In the genomic region with DNA sequence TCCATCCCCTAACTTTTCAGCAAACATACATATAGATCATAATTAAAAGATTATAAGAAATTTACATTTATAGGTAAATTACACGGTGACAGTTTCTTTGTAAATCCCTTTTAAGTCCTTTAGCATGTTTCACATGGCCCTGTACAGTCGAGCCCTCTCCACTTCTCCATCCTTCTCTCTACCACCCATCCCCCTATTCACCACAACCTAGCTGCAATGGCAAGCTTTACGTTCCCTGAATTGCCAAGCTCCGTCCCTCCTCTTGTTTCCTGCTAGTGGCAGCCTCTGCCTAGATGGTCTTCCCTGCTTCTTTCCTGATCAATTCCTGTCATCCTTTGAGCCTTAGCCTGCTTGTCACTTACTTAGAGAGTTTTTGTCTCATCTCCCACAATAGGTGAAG, we compare ENCODE assay signal across 19 cellular contexts.
DNase-seq lines count a peak whose midpoint lies in the region; ATAC-seq and TF ChIP-seq lines count a peak whose summit lies in the region.
"Had no signal": no experiment of that assay in that cellular context is flagged by ENCODE, and none has a peak within 500 bp of the region (broad histone marks: within the 10 kb centered on the region; RNA-seq: fewer than 3 reads in every experiment).

No MANE protein-coding gene starts in this region.

- H3K4me1 ChIP-seq in right cardiac atrium (ENCODE audit: control insufficient read depth, insufficient read depth, low read length) (no peaks in the 10 kb centered on the region), mononuclear cell (ENCODE audit: insufficient read depth, low read length) (peaks cover 51% of the 10 kb centered on the region), thoracic aorta (ENCODE audit: control insufficient read depth in 1 of 2, low read depth in 2 of 2) (no peaks in the 10 kb centered on the region)
- H3K4me1 ChIP-seq: body of pancreas had no signal

- intact Hi-C loops in left ventricle myocardium superior (cut with micrococcal nuclease) = no loop called here
- intact Hi-C loops in right cardiac atrium (cut with DNase I) = no loop called here

- TF ChIP-seq CTCF in thoracic aorta (IDR thresholded peaks at IDR 0.05) = no peak

- no peak overlapping the region for H3K27ac ChIP-seq in right cardiac atrium (ENCODE audit: low read length)
- no peak overlapping the region for H3K27ac ChIP-seq in thoracic aorta

- H3K4me3 ChIP-seq in right cardiac atrium (ENCODE audit: low read length) = no peak overlapping the region
- peak overlapping the region; percentile 65 for H3K4me3 ChIP-seq in mononuclear cell (ENCODE audit: low read length)
- H3K4me3 ChIP-seq in thoracic aorta = peak overlapping the region; percentile 56
- H3K4me3 ChIP-seq: body of pancreas had no signal

- H3K9me3 ChIP-seq in right cardiac atrium (ENCODE audit: control insufficient read depth, low read length) (no peaks in the 10 kb centered on the region), mononuclear cell (ENCODE audit: low read depth, low read length) (no peaks in the 10 kb centered on the region), thoracic aorta (no peaks in the 10 kb centered on the region)
- H3K9me3 ChIP-seq: body of pancreas, Caco-2 had no signal

- no peak for DNase-seq in left ventricle myocardium superior
- no peak for DNase-seq in right cardiac atrium
- DNase-seq in thoracic aorta (ENCODE audit: low spot score) = no peak
- DNase-seq in cerebellum (ENCODE audit: low spot score) = no peak
- DNase-seq in T-helper 1 cell = no peak
- DNase-seq: activated CD4-positive, alpha-beta T cell treated with anti-CD3 and anti-CD28 coated beads, Interleukin-2, amount 50 U/mL, for 48 hours; activated T-cell treated with anti-CD3 and anti-CD28 coated beads, Interleukin-2, amount 50 U/mL, for 1 hour; Caco-2; GOT3; MM.1S; NCI-H2081 treated with DMSO at 0.1 percent for 48 hours; NCI-H524 had no signal

- WGBS in right cardiac atrium = 56% methylated on average over 4 of the region's 4 CpGs

- peak; percentile 47 for ATAC-seq in left ventricle myocardium superior
- no peak for ATAC-seq in right cardiac atrium
- no peak for ATAC-seq in thoracic aorta (ENCODE audit: insufficient number of reproducible peaks, low FRiP score, low read depth)
- no peak for ATAC-seq in HG03045 (IDR thresholded peaks at IDR 0.05; ENCODE audit: unreplicated experiment)
- ATAC-seq: body of pancreas; left lobe of liver; natural killer cell treated with Interleukin-12 subunit alpha and Interleukin-12 subunit beta and Interleukin-15 and Interleukin-18, amount 100 ng/mL, for 72 hours; Panc1 had no signal

- no peaks in the 10 kb centered on the region for H3K36me3 ChIP-seq in thoracic aorta

- TF ChIP-seq POLR2A in Raji (IDR thresholded peaks at IDR 0.05; ENCODE audit: insufficient read depth, low read depth, low read length) = 0 out of 2 replicates have a peak, but pooled peaks have one; percentile 22

- H3K27me3 ChIP-seq in right cardiac atrium (ENCODE audit: control insufficient read depth, insufficient read depth) = no peaks in the 10 kb centered on the region
- no peaks in the 10 kb centered on the region for H3K27me3 ChIP-seq in mononuclear cell (ENCODE audit: insufficient read depth, low read length)
- no peaks in the 10 kb centered on the region for H3K27me3 ChIP-seq in thoracic aorta (replicated peaks; ENCODE audit: insufficient read depth)
- H3K27me3 ChIP-seq: body of pancreas had no signal
